Comparison of ENCODE assay signal across 19 cellular contexts in genomic region chr2:111017034-111017640, GRCh38.
"Had no signal": no experiment of that assay in that cellular context is flagged by ENCODE, and none has a peak within 500 bp of the region (broad histone marks: within the 10 kb centered on the region; RNA-seq: fewer than 3 reads in every experiment).

No MANE protein-coding gene starts in this region.

- FAIRE-seq: astrocyte, keratinocyte had no signal

- H3K36me3 ChIP-seq: adrenal gland, spleen, tibial artery, uterus had no signal

- H3K27me3 ChIP-seq: adrenal gland, spleen, tibial artery, uterus had no signal

- H3K4me3 ChIP-seq: adrenal gland, lung, spleen, tibial artery, uterus had no signal

- DNase-seq: activated CD4-positive, alpha-beta T cell treated with anti-CD3 and anti-CD28 coated beads, Interleukin-2, amount 10 ng/mL, durations not matched to agents 24 days and 14 days; activated effector memory CD4-positive, alpha-beta T cell treated with anti-CD3 and anti-CD28 coated beads, Interleukin-2, amount 50 U/mL, for 16 hours; activated naive CD4-positive, alpha-beta T cell treated with anti-CD3 and anti-CD28 coated beads, Interleukin-2, amount 50 U/mL, for 16 hours; activated T-cell treated with anti-CD3 and anti-CD28 coated beads, Interleukin-2, amount 50 U/mL, for 72 hours; adrenal gland; foreskin fibroblast; hippocampal formation; occipital lobe; posterior cingulate gyrus; retina; spleen; stimulated activated CD4-positive, alpha-beta T cell treated with anti-CD3 and anti-CD28 coated beads, Interleukin-4, amount 100 ng/mL, for 4 hours; stimulated activated naive B cell treated with anti-CD40 and anti-IgM and Interleukin-4, amounts not matched to agents 10 μg/mL and 1 μg/mL and 100 μg/mL, for 72 hours; substantia nigra; tibial artery; uterus had no signal

- H3K9me3 ChIP-seq: adrenal gland, uterus had no signal

- ATAC-seq: activated T-cell treated with anti-CD3 and anti-CD28 coated beads, Interleukin-2, amount 50 U/mL, for 72 hours; stimulated activated naive B cell treated with anti-CD40 and anti-IgM and Interleukin-4, amounts not matched to agents 10 μg/mL and 1 μg/mL and 100 μg/mL, for 72 hours had no signal

- H3K27ac ChIP-seq: adrenal gland, spleen, tibial artery, uterus had no signal

- H3K4me1 ChIP-seq: adrenal gland, tibial artery, uterus had no signal
